2 cellular contexts compared by ENCODE assay signal in the genomic region with DNA sequence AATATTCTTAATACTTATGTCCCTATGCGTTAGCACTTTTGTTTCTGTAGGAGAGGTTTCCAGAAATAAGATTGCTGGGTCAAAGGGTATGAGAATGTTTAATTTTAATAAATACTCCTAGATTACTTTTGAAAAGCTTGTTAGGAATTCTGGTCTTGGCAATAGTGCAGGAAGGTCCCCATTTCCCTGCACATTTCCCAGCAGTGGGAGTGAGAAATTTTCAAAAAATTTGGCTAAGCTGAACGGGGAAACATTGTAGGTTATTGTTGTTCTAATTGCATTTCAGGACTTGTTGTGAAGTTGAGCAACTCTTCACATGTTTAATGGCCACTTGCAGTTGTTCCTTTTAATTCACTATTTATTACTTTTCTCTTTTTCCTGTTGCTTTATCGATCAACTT.
TF ChIP-seq lines count a peak whose summit lies in the region.

No MANE protein-coding gene starts in this region.

TF ChIP-seq in liver, 16 proteins besides CTCF, POLR2A, EP300 and RAD21 (continued from another document):
- TF ChIP-seq, protein P1, sequence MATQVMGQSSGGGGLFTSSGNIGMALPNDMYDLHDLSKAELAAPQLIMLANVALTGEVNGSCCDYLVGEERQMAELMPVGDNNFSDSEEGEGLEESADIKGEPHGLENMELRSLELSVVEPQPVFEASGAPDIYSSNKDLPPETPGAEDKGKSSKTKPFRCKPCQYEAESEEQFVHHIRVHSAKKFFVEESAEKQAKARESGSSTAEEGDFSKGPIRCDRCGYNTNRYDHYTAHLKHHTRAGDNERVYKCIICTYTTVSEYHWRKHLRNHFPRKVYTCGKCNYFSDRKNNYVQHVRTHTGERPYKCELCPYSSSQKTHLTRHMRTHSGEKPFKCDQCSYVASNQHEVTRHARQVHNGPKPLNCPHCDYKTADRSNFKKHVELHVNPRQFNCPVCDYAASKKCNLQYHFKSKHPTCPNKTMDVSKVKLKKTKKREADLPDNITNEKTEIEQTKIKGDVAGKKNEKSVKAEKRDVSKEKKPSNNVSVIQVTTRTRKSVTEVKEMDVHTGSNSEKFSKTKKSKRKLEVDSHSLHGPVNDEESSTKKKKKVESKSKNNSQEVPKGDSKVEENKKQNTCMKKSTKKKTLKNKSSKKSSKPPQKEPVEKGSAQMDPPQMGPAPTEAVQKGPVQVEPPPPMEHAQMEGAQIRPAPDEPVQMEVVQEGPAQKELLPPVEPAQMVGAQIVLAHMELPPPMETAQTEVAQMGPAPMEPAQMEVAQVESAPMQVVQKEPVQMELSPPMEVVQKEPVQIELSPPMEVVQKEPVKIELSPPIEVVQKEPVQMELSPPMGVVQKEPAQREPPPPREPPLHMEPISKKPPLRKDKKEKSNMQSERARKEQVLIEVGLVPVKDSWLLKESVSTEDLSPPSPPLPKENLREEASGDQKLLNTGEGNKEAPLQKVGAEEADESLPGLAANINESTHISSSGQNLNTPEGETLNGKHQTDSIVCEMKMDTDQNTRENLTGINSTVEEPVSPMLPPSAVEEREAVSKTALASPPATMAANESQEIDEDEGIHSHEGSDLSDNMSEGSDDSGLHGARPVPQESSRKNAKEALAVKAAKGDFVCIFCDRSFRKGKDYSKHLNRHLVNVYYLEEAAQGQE (IDR thresholded peaks at IDR 0.05) = peak; percentile 46
- TF ChIP-seq HNF4G (IDR thresholded peaks at IDR 0.05) (no peak), NR2F2 (IDR thresholded peaks at IDR 0.05) (peak; percentile 55)

TF ChIP-seq in HepG2, 621 proteins besides CTCF, POLR2A, EP300 and RAD21 (continued from another document):
- TF ChIP-seq SYNCRIP (IDR thresholded peaks at IDR 0.05; ENCODE audit: insufficient read depth, low read depth, low read length) (no peak), ZNF563 (CRISPR knock-in tag; IDR thresholded peaks at IDR 0.05) (no peak), ZNF263 (CRISPR knock-in tag; IDR thresholded peaks at IDR 0.05) (no peak), KAT7 (CRISPR knock-in tag; IDR thresholded peaks at IDR 0.05; ENCODE audit: borderline replicate concordance) (no peak)
- TF ChIP-seq, protein P2, sequence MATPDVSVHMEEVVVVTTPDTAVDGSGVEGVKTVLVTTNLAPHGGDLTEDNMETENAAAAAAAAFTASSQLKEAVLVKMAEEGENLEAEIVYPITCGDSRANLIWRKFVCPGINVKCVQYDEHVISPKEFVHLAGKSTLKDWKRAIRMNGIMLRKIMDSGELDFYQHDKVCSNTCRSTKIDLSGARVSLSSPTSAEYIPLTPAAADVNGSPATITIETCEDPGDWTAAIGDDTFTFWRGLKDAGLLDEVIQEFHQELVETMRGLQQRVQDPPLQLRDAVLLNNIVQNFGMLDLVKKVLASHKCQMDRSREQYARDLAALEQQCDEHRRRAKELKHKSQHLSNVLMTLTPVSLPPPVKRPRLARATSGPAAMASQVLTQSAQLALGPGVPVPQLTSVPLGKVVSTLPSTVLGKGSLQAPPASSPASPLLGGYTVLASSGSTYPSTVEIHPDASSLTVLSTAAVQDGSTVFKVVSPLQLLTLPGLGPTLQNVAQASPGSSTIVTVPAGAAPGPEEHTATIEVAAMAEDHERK (CRISPR knock-in tag; IDR thresholded peaks at IDR 0.05; ENCODE audit: low read depth) = no peak
